12 cellular contexts compared by ENCODE assay signal in genomic region chr10:114523876-114524275, GRCh38.
DNase-seq lines count a peak whose midpoint lies in the region; ATAC-seq, FAIRE-seq and TF ChIP-seq lines count a peak whose summit lies in the region.
"Had no signal": no experiment of that assay in that cellular context is flagged by ENCODE, and none has a peak within 500 bp of the region (broad histone marks: within the 10 kb centered on the region; RNA-seq: fewer than 3 reads in every experiment).

No MANE protein-coding gene starts in this region.

- no peaks in the 10 kb centered on the region for H3K27me3 ChIP-seq in OCI-LY1 (ENCODE audit: insufficient read depth, low read length)
- H3K27me3 ChIP-seq in neuronal stem cell (ENCODE audit: control insufficient read depth in 3 of 3, insufficient read depth in 3 of 3, low read depth in 1 of 3, low read length in 3 of 3): no peaks in the 10 kb centered on the region
- H3K27me3 ChIP-seq in PC-3 (ENCODE audit: low read length): no peaks in the 10 kb centered on the region
- H3K27me3 ChIP-seq: foreskin keratinocyte, sigmoid colon had no signal

- H4K20me1 ChIP-seq in OCI-LY1 (ENCODE audit: insufficient read depth, low read length): no peaks in the 10 kb centered on the region
- H4K20me1 ChIP-seq in PC-3 (ENCODE audit: low read length): no peaks in the 10 kb centered on the region

- no TSS peak for BruUV-seq in PC-3 (replicated peaks; lab: Mats Ljungman, UMichigan)

- no peak overlapping the region for H2BK15ac ChIP-seq in neuronal stem cell (ENCODE audit: low read length)

- H3K4me1 ChIP-seq in OCI-LY1 (ENCODE audit: insufficient read depth, low read length, severe bottlenecking): peaks cover 68% of the 10 kb centered on the region
- H3K4me1 ChIP-seq in neuronal stem cell (ENCODE audit: control insufficient read depth in 2 of 2, insufficient read depth in 1 of 2, low read depth in 1 of 2, low read length in 2 of 2): peaks cover 23 to 26% of the 10 kb centered on the region in 2 donors
- peaks cover 31% of the 10 kb centered on the region for H3K4me1 ChIP-seq in PC-3 (ENCODE audit: insufficient read depth, low read length)

- TF ChIP-seq CTCF in OCI-LY1 (IDR thresholded peaks at IDR 0.05; ENCODE audit: low read length) (no peak; the same call in 1 of the 2 replicates), PC-3 (conservative IDR thresholded peaks at IDR 0.05; ENCODE audit: low read depth, low read length) (no peak)

- H3K9me2 ChIP-seq in OCI-LY1 (ENCODE audit: low read depth, low read length) (no peaks in the 10 kb centered on the region), PC-3 (replicated peaks; ENCODE audit: low read length) (no peaks in the 10 kb centered on the region)

- H3K36me3 ChIP-seq in OCI-LY1 (ENCODE audit: insufficient read depth, low read length) (peaks cover 3% of the 10 kb centered on the region), neuronal stem cell (replicated peaks in 1 of 2; ENCODE audit: control insufficient read depth in 2 of 2, insufficient read depth in 2 of 2, low read length in 2 of 2) (peaks cover 0 to 28% of the 10 kb centered on the region in 2 donors), PC-3 (ENCODE audit: low read depth, low read length) (no peaks in the 10 kb centered on the region)
- H3K36me3 ChIP-seq: sigmoid colon had no signal

- CTCF ChIA-PET in PC-3 (lab: Charles Lee): no interaction called here

- ATAC-seq in HG02610 (IDR thresholded peaks at IDR 0.05; ENCODE audit: unreplicated experiment) (no peak), PC-3 (no peak)
- ATAC-seq: foreskin keratinocyte had no signal

- H3K9me3 ChIP-seq in OCI-LY1 (ENCODE audit: low read length) (no peaks in the 10 kb centered on the region), neuronal stem cell (replicated peaks in 1 of 2; ENCODE audit: control insufficient read depth in 2 of 2, insufficient read depth in 1 of 2, low read depth in 1 of 2, low read length in 2 of 2) (no peaks in the 10 kb centered on the region), PC-3 (ENCODE audit: low read length) (no peaks in the 10 kb centered on the region)
- H3K9me3 ChIP-seq: sigmoid colon had no signal

- H2AFZ ChIP-seq in OCI-LY1 (ENCODE audit: low read length) (no peak overlapping the region), neuronal stem cell (ENCODE audit: low read length) (no peak overlapping the region), PC-3 (ENCODE audit: low read length) (no peak overlapping the region)

- no peak overlapping the region for H4K8ac ChIP-seq in neuronal stem cell (ENCODE audit: low read depth, low read length)

- H2AK5ac ChIP-seq in neuronal stem cell (ENCODE audit: low read depth, low read length): no peak overlapping the region

- no peak overlapping the region for H3K4ac ChIP-seq in neuronal stem cell (ENCODE audit: low read length)

- DNase-seq in GM12891 (ENCODE audit: insufficient read length, low spot score) (no peak), cerebellar cortex (ENCODE audit: low spot score) (peak; percentile 49), neuronal stem cell (ENCODE audit: low spot score) (no peak), NCI-H2029 (lab: John Stamatoyannopoulos, UW) (no peak), PC-3 (no peak)
- DNase-seq: amniotic stem cell; foreskin keratinocyte; NCI-H187; NK-92 treated with Interleukin-12 subunit alpha and Interleukin-12 subunit beta, amount 100 ng/mL, for 24 hours; sigmoid colon had no signal

- H3K9ac ChIP-seq in OCI-LY1 (ENCODE audit: low read length): no peak overlapping the region
- no peak overlapping the region for H3K9ac ChIP-seq in neuronal stem cell (ENCODE audit: low read depth, low read length, poor library complexity)
- no peak overlapping the region for H3K9ac ChIP-seq in PC-3 (ENCODE audit: low read length)

- H2BK5ac ChIP-seq in neuronal stem cell (ENCODE audit: low read length): no peak overlapping the region

- no peak overlapping the region for H4K91ac ChIP-seq in neuronal stem cell (ENCODE audit: low read depth, low read length, poor library complexity)

- H3K4me3 ChIP-seq in OCI-LY1 (ENCODE audit: low read depth, low read length, poor library complexity, severe bottlenecking) (peak overlapping the region; percentile 67), neuronal stem cell (ENCODE audit: low read length in 2 of 2) (peak overlapping the region; percentile 26 to 44), PC-3 (ENCODE audit: low read length) (no peak overlapping the region)
- H3K4me3 ChIP-seq: sigmoid colon had no signal

- no peak overlapping the region for H3K23ac ChIP-seq in neuronal stem cell (ENCODE audit: low read depth, low read length, poor library complexity)

- H3K4me2 ChIP-seq in OCI-LY1 (ENCODE audit: low read length) (peak overlapping the region; percentile 73), neuronal stem cell (ENCODE audit: insufficient read depth, low read length, poor library complexity, severe bottlenecking) (no peak overlapping the region), PC-3 (ENCODE audit: low read length) (no peak overlapping the region)

- POLR2A ChIA-PET in PC-3 (lab: Charles Lee; ENCODE audit: unreplicated experiment): no interaction called here

- intact Hi-C loops in PC-3 (cut with micrococcal nuclease): no loop called here

- WGBS in neuronal stem cell (ENCODE audit: extremely low coverage in 2 of 2, insufficient read length in 2 of 2, insufficient replicate concordance in 1 of 2), 2 donors: no CpG with 5 or more reads among the region's 3 CpGs

- no peaks in the 10 kb centered on the region for H3K79me1 ChIP-seq in neuronal stem cell (ENCODE audit: low read depth, low read length)

- H3K14ac ChIP-seq in neuronal stem cell (ENCODE audit: low read length): no peak overlapping the region

- no peak overlapping the region for H3K27ac ChIP-seq in OCI-LY1 (ENCODE audit: low read depth, low read length, poor library complexity, severe bottlenecking)
- no peak overlapping the region for H3K27ac ChIP-seq in neuronal stem cell (replicated peaks; ENCODE audit: low read length)
- no peak overlapping the region for H3K27ac ChIP-seq in PC-3 (ENCODE audit: low read length)
- H3K27ac ChIP-seq: foreskin keratinocyte had no signal

- H2BK120ac ChIP-seq in neuronal stem cell (ENCODE audit: low read depth, low read length): no peak overlapping the region

- peaks cover 31% of the 10 kb centered on the region for H3K79me2 ChIP-seq in OCI-LY1 (ENCODE audit: insufficient read depth, low read length)
- H3K79me2 ChIP-seq in PC-3 (ENCODE audit: low read length): peaks cover 53% of the 10 kb centered on the region

- FAIRE-seq in GM12891 (lab: Jason Lieb, UNC): peak; percentile 5

- H3F3A ChIP-seq in OCI-LY1 (ENCODE audit: insufficient read depth, low read length) (no peaks in the 10 kb centered on the region), PC-3 (ENCODE audit: low read length, unreplicated experiment) (peaks cover 3% of the 10 kb centered on the region)

- no peak for TF ChIP-seq POLR2A in GM12891 (IDR thresholded peaks at IDR 0.05; ENCODE audit: low read depth, low read length)

- H3K18ac ChIP-seq in neuronal stem cell (ENCODE audit: low read length): no peak overlapping the region

- H2BK12ac ChIP-seq in neuronal stem cell (ENCODE audit: low read length): no peak overlapping the region

TF ChIP-seq in GM12891, 5 proteins besides CTCF, POLR2A, EP300 and RAD21:
- TF ChIP-seq SPI1 (IDR thresholded peaks at IDR 0.05; ENCODE audit: low read depth, low read length) (no peak), TAF1 (IDR thresholded peaks at IDR 0.05; ENCODE audit: low read depth, low read length) (no peak), POU2F2 (IDR thresholded peaks at IDR 0.05; ENCODE audit: low read depth, low read length) (no peak), POLR2AphosphoS5 (IDR thresholded peaks at IDR 0.05; ENCODE audit: low read depth, low read length) (no peak), PAX5 (IDR thresholded peaks at IDR 0.05; ENCODE audit: insufficient read depth, low read length, severe bottlenecking) (no peak)
